8 cellular contexts compared by ENCODE assay signal in the genomic region with DNA sequence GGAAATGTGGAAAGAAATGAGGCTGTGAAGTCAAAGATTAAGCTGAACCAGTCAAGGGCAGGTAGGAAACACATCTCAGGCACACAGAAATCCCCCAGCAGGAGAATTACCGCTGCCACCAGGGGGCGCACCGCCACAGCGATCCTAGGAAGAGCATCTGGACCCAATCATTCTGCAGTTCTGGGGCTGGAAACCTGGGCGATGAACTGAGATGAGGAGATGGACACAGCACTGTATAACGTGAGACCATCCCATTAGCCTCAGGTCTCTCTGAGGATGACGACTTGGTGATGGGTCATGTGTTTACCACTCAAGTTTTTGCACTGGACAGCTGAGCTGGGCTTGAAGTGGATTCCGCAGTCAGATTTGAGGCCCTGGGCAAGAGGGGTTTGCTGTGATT. TPM values are rescaled to one million over a fixed set of nuclear protein-coding genes. Genes with fewer than 3 reads are reported as not detected.
A peak's percentile ranks its signal among the peaks of the same experiment; 100 is the strongest.
DNase-seq lines count a peak whose midpoint lies in the region; ATAC-seq and TF ChIP-seq lines count a peak whose summit lies in the region.

No MANE protein-coding gene starts in this region.

- H3K4me1 ChIP-seq in SJCRH30 (no peaks in the 10 kb centered on the region), adipocyte (ENCODE audit: control insufficient read depth, insufficient read depth, low read length) (peaks cover 6% of the 10 kb centered on the region), hepatocyte (ENCODE audit: insufficient read depth) (no peaks in the 10 kb centered on the region)

- peak; percentile 78 for DNase-seq in DMS 273 (lab: John Stamatoyannopoulos, UW; ENCODE audit: unreplicated experiment)
- DNase-seq in DMS 273 treated with DMSO at 0.1 percent for 48 hours (lab: John Stamatoyannopoulos, UW) = no peak
- DNase-seq in KBM-7 = peak; percentile 63
- peak; percentile 57 to 81 for DNase-seq in SJCRH30
- peak; percentile 76 for DNase-seq in adipocyte (ENCODE audit: low read depth)
- peak; percentile 84 for DNase-seq in hepatocyte (ENCODE audit: low spot score)
- peak; percentile 20 to 60 for DNase-seq in stimulated activated CD4-positive, alpha-beta T cell treated with anti-CD3 and anti-CD28 coated beads, Interleukin-12 subunit alpha, Interleukin-12 subunit beta, amount 100 ng/mL, for 24 hours (ENCODE audit: low read depth in 2 of 2)

- no peak overlapping the region for H3K4me3 ChIP-seq in SJCRH30
- H3K4me3 ChIP-seq in adipocyte (ENCODE audit: low read length) = no peak overlapping the region
- no peak overlapping the region for H3K4me3 ChIP-seq in hepatocyte

- H3K9me3 ChIP-seq in SJCRH30 (replicated peaks) (no peaks in the 10 kb centered on the region), adipocyte (ENCODE audit: control insufficient read depth, low read length) (peaks cover 8% of the 10 kb centered on the region), hepatocyte (ENCODE audit: low read depth) (no peaks in the 10 kb centered on the region)

- H3K36me3 ChIP-seq in SJCRH30 (no peaks in the 10 kb centered on the region), adipocyte (ENCODE audit: control insufficient read depth, insufficient read depth, low read length, severe bottlenecking) (no peaks in the 10 kb centered on the region), hepatocyte (replicated peaks; ENCODE audit: insufficient read depth, low read depth) (no peaks in the 10 kb centered on the region)

- no peak overlapping the region for H3K9ac ChIP-seq in adipocyte (ENCODE audit: low read length)

- TF ChIP-seq CTCF in hepatocyte (IDR thresholded peaks at IDR 0.05; ENCODE audit: poor library complexity) = peak; percentile 92

- peaks cover 6% of the 10 kb centered on the region for H3K27me3 ChIP-seq in SJCRH30
- no peaks in the 10 kb centered on the region for H3K27me3 ChIP-seq in adipocyte (replicated peaks; ENCODE audit: control insufficient read depth, insufficient read depth, low read length)
- peaks cover 10% of the 10 kb centered on the region for H3K27me3 ChIP-seq in hepatocyte

- in situ Hi-C loops in KBM-7 (cut with MboI; ENCODE audit: low pct_unique_long_range_greater_than_20kb, low sequenced_read_pairs) = no loop called here

- ATAC-seq in HG03520 (IDR thresholded peaks at IDR 0.05; ENCODE audit: unreplicated experiment) = no peak

- H3K27ac ChIP-seq in SJCRH30 (no peak overlapping the region), hepatocyte (no peak overlapping the region)

- no peaks in the 10 kb centered on the region for H4K20me1 ChIP-seq in hepatocyte (ENCODE audit: insufficient read depth, poor library complexity, severe bottlenecking)

- WGBS in hepatocyte (ENCODE audit: low lambda C conversion rate, missing lambda C conversion rate) = 17% methylated on average over 8 of the region's 8 CpGs

- no peak overlapping the region for H2AFZ ChIP-seq in hepatocyte

- no peaks in the 10 kb centered on the region for H3K79me2 ChIP-seq in hepatocyte

- no peaks in the 10 kb centered on the region for H3K9me2 ChIP-seq in hepatocyte (replicated peaks; ENCODE audit: insufficient read depth)

- no peak overlapping the region for H3K4me2 ChIP-seq in hepatocyte

RNA-seq across cellular contexts. Expression of a gene that starts 6.4 kb away (rescaled TPM):
- 0.34 and 0.38 TPM in 2 replicates for total RNA-seq in SJCRH30 (2014; rRNA removed; shearing (Covaris generic))
- total RNA-seq in hepatocyte = 1.0 and 1.7 TPM in 2 replicates
- polyA plus RNA-seq in hepatocyte = 0.48 and 1.3 TPM in 2 replicates
